ENCODE assay signal across 1 cellular context in genomic region chr5:148457183-148457620, GRCh38.
TF ChIP-seq lines count a peak whose summit lies in the region.

No MANE protein-coding gene starts in this region.

TF ChIP-seq in SK-N-SH treated with all-trans-retinoic acid at 6 μM for 48 hours, 23 proteins besides CTCF, POLR2A, EP300 and RAD21 (continued from another document):
- TF ChIP-seq POU6F1 (CRISPR knock-in tag; IDR thresholded peaks at IDR 0.05; ENCODE audit: borderline replicate concordance, low read depth) = no peak
- no peak for TF ChIP-seq TSHZ2 (CRISPR knock-in tag; IDR thresholded peaks at IDR 0.05)
- no peak for TF ChIP-seq PATZ1 (CRISPR knock-in tag; IDR thresholded peaks at IDR 0.05; ENCODE audit: borderline replicate concordance)
- TF ChIP-seq ZFP3 (CRISPR knock-in tag; IDR thresholded peaks at IDR 0.05) = no peak
- no peak for TF ChIP-seq ZC3H10 (CRISPR knock-in tag; IDR thresholded peaks at IDR 0.05)
- TF ChIP-seq TOX (CRISPR knock-in tag; IDR thresholded peaks at IDR 0.05; ENCODE audit: borderline replicate concordance) = no peak
- TF ChIP-seq GLIS3 (CRISPR knock-in tag; IDR thresholded peaks at IDR 0.05) = no peak
- TF ChIP-seq PPARA (CRISPR knock-in tag; IDR thresholded peaks at IDR 0.05; ENCODE audit: borderline replicate concordance) = no peak
